Comparison of ENCODE assay signal across 22 cellular contexts in genomic region chr15:87591042-87591441, GRCh38.
"Had no signal": no experiment of that assay in that cellular context is flagged by ENCODE, and none has a peak within 500 bp of the region (broad histone marks: within the 10 kb centered on the region; RNA-seq: fewer than 3 reads in every experiment).

No MANE protein-coding gene starts in this region.

- H3K4me2 ChIP-seq: KMS-11, SK-N-SH had no signal

- DNase-seq: activated CD4-positive, alpha-beta T cell treated with anti-CD3 and anti-CD28 coated beads for 4 hours; activated CD8-positive, alpha-beta memory T cell treated with anti-CD3 and anti-CD28 coated beads, Interleukin-2, amount 50 U/mL, for 4 hours; activated CD8-positive, alpha-beta T cell treated with anti-CD3 and anti-CD28 coated beads for 36 hours; activated gamma-delta T cell treated with Interleukin-2 at 50 U/mL for 16 hours; activated naive CD4-positive, alpha-beta T cell treated with anti-CD3 and anti-CD28 coated beads, Interleukin-2, amount 10 ng/mL, durations not matched to agents 7 days and 5 days; activated naive CD8-positive, alpha-beta T cell treated with anti-CD3 and anti-CD28 coated beads for 36 hours; activated T-cell treated with anti-CD3 and anti-CD28 coated beads, Interleukin-2, amount 50 U/mL, for 72 hours; caudate nucleus; MG63; MV-4-11; NCI-H1092 treated with DMSO at 0.1 percent for 48 hours; NCI-H187; NCI-H2081; NCI-H446; NCI-H524; PC-3; SJCRH30; SK-N-SH; T-helper 1 cell had no signal

- H3K36me3 ChIP-seq: MG63, SJCRH30, WERI-Rb-1 had no signal

- H3K4me1 ChIP-seq: SJCRH30 had no signal

- H3K27ac ChIP-seq: KMS-11, SJCRH30, WERI-Rb-1 had no signal

- H3K4me3 ChIP-seq: MG63, SJCRH30 had no signal

- H3K27me3 ChIP-seq: MG63, SJCRH30 had no signal

- H3K9me3 ChIP-seq: MG63, SJCRH30, SK-N-SH had no signal

- H3K9ac ChIP-seq: KMS-11, SK-N-SH had no signal

- ATAC-seq: activated CD4-positive, CD25-positive, alpha-beta regulatory T cell treated with anti-CD3 and anti-CD28 coated beads, Interleukin-2, amount 50 U/mL, for 24 hours; activated CD8-positive, alpha-beta T cell treated with anti-CD3 and anti-CD28 coated beads for 36 hours; activated T-cell treated with anti-CD3 and anti-CD28 coated beads, Interleukin-2, amount 50 U/mL, for 72 hours; PC-3 had no signal
